In the genomic region with DNA sequence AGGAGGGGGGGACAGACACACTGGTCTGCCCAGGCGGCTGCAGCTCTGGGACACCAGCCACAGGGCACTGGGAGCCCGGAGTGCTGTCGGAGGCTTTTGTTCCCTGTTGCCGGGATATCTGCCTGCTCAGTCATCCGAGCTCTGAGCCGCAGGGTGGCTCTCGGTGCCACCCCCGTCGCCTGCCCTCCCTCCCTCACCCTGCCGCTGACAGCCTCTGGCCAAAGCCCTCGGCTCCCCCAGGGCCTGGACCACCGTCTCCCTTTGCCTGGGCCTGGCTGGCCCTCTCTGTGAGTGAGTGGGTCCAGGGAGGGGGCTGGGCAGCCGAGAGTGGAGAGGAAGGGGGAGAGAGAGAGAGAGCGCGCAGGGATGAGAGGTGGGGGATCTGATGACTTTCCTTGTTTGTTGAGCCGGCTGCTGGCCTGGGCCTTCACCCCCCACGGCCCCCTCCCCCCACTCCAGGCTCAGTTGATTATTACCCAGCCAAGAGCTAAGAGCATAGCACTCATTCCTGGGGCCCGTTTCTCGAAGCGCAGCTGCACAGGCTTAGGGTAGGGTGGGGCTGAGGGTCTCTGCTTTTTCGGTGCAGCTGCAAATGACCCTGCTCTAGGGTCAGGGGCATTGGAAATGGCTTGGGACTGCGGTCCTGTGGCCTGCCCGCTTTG, we compare ENCODE assay signal across 11 cellular contexts. TPM values are rescaled to one million over a fixed set of nuclear protein-coding genes. Genes with fewer than 3 reads are reported as not detected.
DNase-seq lines count a peak whose midpoint lies in the region; ATAC-seq lines count a peak whose summit lies in the region.
"Had no signal": no experiment of that assay in that cellular context is flagged by ENCODE, and none has a peak within 500 bp of the region (broad histone marks: within the 10 kb centered on the region; RNA-seq: fewer than 3 reads in every experiment).

No MANE protein-coding gene starts in this region.

- peak overlapping the region; percentile 45 for H3K23ac ChIP-seq in mesendoderm (ENCODE audit: low read length)

- H2BK15ac ChIP-seq in mesendoderm (replicated peaks; ENCODE audit: low read depth), result no peak overlapping the region

- H2AK5ac ChIP-seq in mesendoderm (ENCODE audit: low read length), result no peak overlapping the region

- no peaks in the 10 kb centered on the region for H3K36me3 ChIP-seq in BLaER1 treated with 17β-estradiol and CSF1 and Interleukin-3, amounts not matched to agents 10 nM and 100 nM
- H3K36me3 ChIP-seq in mesendoderm (ENCODE audit: control insufficient read depth, insufficient read depth, low read length), result no peaks in the 10 kb centered on the region
- H3K36me3 ChIP-seq: colonic mucosa had no signal

- H3K4me1 ChIP-seq in BLaER1 treated with 17β-estradiol and CSF1 and Interleukin-3, amounts not matched to agents 10 nM and 100 nM, result peaks cover 41 to 85% (median 78%) of the 10 kb centered on the region in 10 experiments
- H3K4me1 ChIP-seq in mesendoderm (ENCODE audit: control insufficient read depth, low read depth, low read length), result no peaks in the 10 kb centered on the region

- ATAC-seq in esophagus mucosa (no peak), HG02852 (IDR thresholded peaks at IDR 0.05; ENCODE audit: unreplicated experiment) (no peak)

- WGBS in mesendoderm (ENCODE audit: extremely low coverage, insufficient coverage, low lambda C conversion rate), result no CpG with 5 or more reads among the region's 23 CpGs

- no peak overlapping the region for H2BK120ac ChIP-seq in mesendoderm (ENCODE audit: low read depth, low read length)

- no peak overlapping the region for H2BK5ac ChIP-seq in mesendoderm (ENCODE audit: low read length)

- peak overlapping the region; percentile 25 for H3K56ac ChIP-seq in mesendoderm (ENCODE audit: low read length)

- no peak overlapping the region for H3K4me3 ChIP-seq in BLaER1 treated with 17β-estradiol and CSF1 and Interleukin-3, amounts not matched to agents 10 nM and 100 nM
- H3K4me3 ChIP-seq in mesendoderm (ENCODE audit: low read length), result no peak overlapping the region
- H3K4me3 ChIP-seq: colonic mucosa, lung, SK-N-MC had no signal

- H3K9ac ChIP-seq in BLaER1 treated with 17β-estradiol and CSF1 and Interleukin-3, amounts not matched to agents 10 nM and 100 nM, result no peak overlapping the region
- H3K9ac ChIP-seq in mesendoderm (ENCODE audit: low read length), result no peak overlapping the region

- no peaks in the 10 kb centered on the region for H3K9me3 ChIP-seq in BLaER1 treated with 17β-estradiol and CSF1 and Interleukin-3, amounts not matched to agents 10 nM and 100 nM (replicated peaks in 1 of 11)
- H3K9me3 ChIP-seq: colonic mucosa had no signal

- no peak overlapping the region for H4K8ac ChIP-seq in mesendoderm (ENCODE audit: low read depth, low read length)

- H3K4ac ChIP-seq in mesendoderm (ENCODE audit: low read depth, low read length), result no peak overlapping the region

- H3K79me1 ChIP-seq in mesendoderm (ENCODE audit: low read length), result no peaks in the 10 kb centered on the region

- no peaks in the 10 kb centered on the region for H3K79me2 ChIP-seq in mesendoderm (ENCODE audit: control insufficient read depth, insufficient read depth, low read length)

- H4K5ac ChIP-seq in mesendoderm (ENCODE audit: low read length), result no peak overlapping the region

- H4K20me1 ChIP-seq in BLaER1 treated with 17β-estradiol and CSF1 and Interleukin-3, amounts not matched to agents 10 nM and 100 nM, result no peaks in the 10 kb centered on the region

- H3K27me3 ChIP-seq in BLaER1 treated with 17β-estradiol and CSF1 and Interleukin-3, amounts not matched to agents 10 nM and 100 nM, result peaks cover 29 to 60% (median 39%) of the 10 kb centered on the region in 11 experiments
- H3K27me3 ChIP-seq in mesendoderm (ENCODE audit: insufficient read depth, low read length, poor library complexity), result peaks cover 71% of the 10 kb centered on the region

- peak; percentile 46 for DNase-seq in NCI-H1092 treated with DMSO at 0.1 percent for 48 hours (lab: John Stamatoyannopoulos, UW)
- peak; percentile 40 for DNase-seq in cerebellum (ENCODE audit: low spot score)
- DNase-seq in mesendoderm, result peak; percentile 66
- DNase-seq in epidermal melanocyte (ENCODE audit: insufficient read length, low spot score), result no peak
- no peak for DNase-seq in germinal center (ENCODE audit: low spot score)
- DNase-seq: colonic mucosa had no signal

- H3K4me2 ChIP-seq in BLaER1 treated with 17β-estradiol and CSF1 and Interleukin-3, amounts not matched to agents 10 nM and 100 nM, result peak overlapping the region in 9 of 11 experiments; percentile 68 to 97 (median 92); a peak in 15 of 22 replicates
- no peak overlapping the region for H3K4me2 ChIP-seq in mesendoderm (ENCODE audit: low read length)

- no peak overlapping the region for H3K18ac ChIP-seq in mesendoderm (ENCODE audit: low read length)

- no peak overlapping the region for H3K27ac ChIP-seq in BLaER1 treated with 17β-estradiol and CSF1 and Interleukin-3, amounts not matched to agents 10 nM and 100 nM
- H3K27ac ChIP-seq in mesendoderm (ENCODE audit: low read depth, low read length), result no peak overlapping the region
- H3K27ac ChIP-seq: colonic mucosa, SK-N-MC had no signal

RNA-seq across cellular contexts. Expression of a gene that starts 2.7 kb away (rescaled TPM):
- total RNA-seq in cerebellum, result 7.8 TPM
- polyA plus RNA-seq in mesendoderm (2013, experiment 1 of 2), result 0.06 TPM
- 0.08 TPM for polyA plus RNA-seq in mesendoderm (2013, experiment 2 of 2)
- not detected for total RNA-seq in esophagus mucosa

RNA-seq across cellular contexts. Expression of a gene that starts 34.8 kb away (rescaled TPM):
- 103 TPM for total RNA-seq in cerebellum
- polyA plus RNA-seq in mesendoderm (2013, experiment 1 of 2), result 58.1 TPM
- polyA plus RNA-seq in mesendoderm (2013, experiment 2 of 2), result 61.9 TPM
- total RNA-seq in esophagus mucosa, result 91.1 TPM

RNA-seq across cellular contexts. Expression of a gene that starts 59.4 kb away (rescaled TPM):
- total RNA-seq in cerebellum (not detected), esophagus mucosa (not detected)
- 0.03 TPM for polyA plus RNA-seq in mesendoderm (2013, experiment 1 of 2)
- polyA plus RNA-seq in mesendoderm (2013, experiment 2 of 2), result 0.01 TPM
- total RNA-seq: colonic mucosa had no signal

Comparison
In these comparisons a context has a peak if more than half of its experiments do, and no peak if none do; other contexts are left out.
1. DNase-seq: peak in NCI-H1092 treated with DMSO at 0.1 percent for 48 hours (single experiment), cerebellum (single experiment) and mesendoderm (single experiment); none in epidermal melanocyte (single experiment) and germinal center (single experiment).